1 cellular context compared by ENCODE assay signal in the genomic region with DNA sequence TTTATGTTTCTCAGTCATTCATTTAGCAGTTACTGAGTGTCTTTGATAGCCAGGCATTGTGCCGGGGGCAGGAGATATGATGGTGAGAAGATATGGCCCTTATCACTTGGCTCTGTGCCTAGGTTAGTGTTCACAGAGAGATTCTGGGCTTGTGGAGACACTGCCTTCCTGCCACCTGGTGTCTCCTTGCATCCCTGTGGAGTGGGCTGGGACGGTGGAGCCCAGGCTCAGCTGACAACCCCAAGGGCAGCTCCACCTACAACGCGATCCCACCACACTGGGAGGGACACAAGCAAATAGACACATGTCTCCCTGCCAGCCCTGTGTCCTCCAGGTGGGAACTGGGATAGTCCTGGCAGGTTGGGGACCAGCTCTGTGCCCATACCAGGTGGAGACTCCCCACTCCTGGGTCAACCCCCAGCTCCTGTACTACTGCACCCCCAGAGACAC.
TF ChIP-seq lines count a peak whose summit lies in the region.

No MANE protein-coding gene starts in this region.

TF ChIP-seq in GM23338, 12 proteins besides CTCF, POLR2A, EP300 and RAD21 (continued from another document):
- no peak for TF ChIP-seq ZNF462 (CRISPR knock-in tag; IDR thresholded peaks at IDR 0.05)
